1 cellular context compared by ENCODE assay signal in the genomic region with DNA sequence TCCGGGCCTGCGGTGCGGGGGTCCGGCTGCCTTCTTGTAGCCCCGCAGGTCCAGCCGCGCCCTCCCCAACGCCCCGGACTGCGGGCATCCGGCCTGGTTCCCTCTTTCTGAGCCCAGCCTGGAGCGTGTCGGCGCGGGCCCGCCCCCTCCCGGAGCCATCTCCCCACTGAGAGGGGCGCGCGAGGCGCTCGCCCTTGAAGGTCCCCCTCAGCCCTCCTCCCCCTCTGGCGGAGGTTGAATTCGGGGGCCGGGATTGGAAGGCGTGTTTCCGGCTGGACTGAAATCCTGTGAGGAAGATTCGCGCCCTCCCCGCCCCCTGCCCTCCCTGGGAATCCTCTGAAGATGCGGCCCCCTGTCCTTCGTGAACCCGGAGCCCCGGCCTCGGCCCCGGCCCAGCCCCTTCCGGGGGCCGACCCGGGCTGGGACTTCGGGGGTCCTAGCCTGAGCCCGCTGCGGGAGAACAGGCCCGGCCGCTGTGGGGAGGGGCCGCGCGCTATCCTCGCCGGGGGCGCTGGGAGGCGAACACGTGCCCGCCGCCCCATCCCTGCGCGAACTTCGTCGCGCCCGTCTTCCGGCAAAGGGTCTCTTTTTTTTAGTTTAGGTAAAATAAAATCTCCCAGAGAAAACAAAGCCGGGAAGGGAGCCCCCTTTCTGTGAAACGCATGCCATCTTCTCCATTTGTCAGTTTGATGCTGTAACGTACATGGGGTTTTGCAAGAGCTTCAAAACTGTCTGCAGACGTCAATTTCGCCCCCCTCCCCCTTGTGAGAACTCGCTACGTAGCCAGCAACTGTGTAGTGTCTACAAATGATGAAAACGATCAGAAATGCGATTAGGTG.
A peak's percentile ranks its signal among the peaks of the same experiment; 100 is the strongest.
TF ChIP-seq lines count a peak whose summit lies in the region.

No MANE protein-coding gene starts in this region.

TF ChIP-seq in GM12878, 131 proteins besides CTCF, POLR2A, EP300 and RAD21 (continued from another document and continues in another):
- TF ChIP-seq PML (IDR thresholded peaks at IDR 0.05; ENCODE audit: low read length) (no peak; the same call in 1 of the 2 replicates), ZNF384 (IDR thresholded peaks at IDR 0.05; ENCODE audit: borderline replicate concordance, low read depth, low read length) (no peak; the same call in 1 of the 2 replicates), SMAD1 (IDR thresholded peaks at IDR 0.05; ENCODE audit: low read depth, partially characterized antibody) (no peak), STAT3 (IDR thresholded peaks at IDR 0.05; ENCODE audit: low read depth, low read length) (no peak), TBL1XR1 (IDR thresholded peaks at IDR 0.05; ENCODE audit: low read depth, low read length) (no peak), TCF3 (IDR thresholded peaks at IDR 0.05; ENCODE audit: borderline replicate concordance, insufficient read depth, low read depth, low read length) (no peak), NR2C2 (IDR thresholded peaks at IDR 0.05; ENCODE audit: borderline replicate concordance, control insufficient read depth, insufficient read length, low read depth) (no peak), CHD4 (IDR thresholded peaks at IDR 0.05) (no peak), NR2F1 (conservative IDR thresholded peaks at IDR 0.05) (peak; percentile 52; the same call in 1 of the 2 replicates), BRCA1 (IDR thresholded peaks at IDR 0.05; ENCODE audit: low read depth, low read length) (no peak), WRNIP1 (IDR thresholded peaks at IDR 0.05; ENCODE audit: borderline replicate concordance, low read depth, low read length) (no peak), NFXL1 (IDR thresholded peaks at IDR 0.05; ENCODE audit: borderline replicate concordance) (no peak), PAX8 (IDR thresholded peaks at IDR 0.05) (no peak), SP1 (IDR thresholded peaks at IDR 0.05; ENCODE audit: low read depth, low read length) (no peak), POU2F2 (IDR thresholded peaks at IDR 0.05; ENCODE audit: borderline replicate concordance, low read depth, low read length) (no peak), SIX5 (IDR thresholded peaks at IDR 0.05; ENCODE audit: low read depth, low read length, severe bottlenecking) (no peak), IKZF1 (conservative IDR thresholded peaks at IDR 0.05) (peak; percentile 80), RUNX3 (IDR thresholded peaks at IDR 0.05; ENCODE audit: low read length) (0 out of 2 replicates have a peak, but pooled peaks have one; percentile 5), GABPA (IDR thresholded peaks at IDR 0.05; ENCODE audit: low read depth) (no peak), BCL11A (IDR thresholded peaks at IDR 0.05; ENCODE audit: low read depth, low read length) (no peak), IRF4 (IDR thresholded peaks at IDR 0.05; ENCODE audit: low read depth, low read length) (no peak), ZNF274 (IDR thresholded peaks at IDR 0.05; ENCODE audit: insufficient read depth, insufficient read length) (no peak), JUNB (IDR thresholded peaks at IDR 0.05) (no peak)
- TF ChIP-seq, protein P1, sequence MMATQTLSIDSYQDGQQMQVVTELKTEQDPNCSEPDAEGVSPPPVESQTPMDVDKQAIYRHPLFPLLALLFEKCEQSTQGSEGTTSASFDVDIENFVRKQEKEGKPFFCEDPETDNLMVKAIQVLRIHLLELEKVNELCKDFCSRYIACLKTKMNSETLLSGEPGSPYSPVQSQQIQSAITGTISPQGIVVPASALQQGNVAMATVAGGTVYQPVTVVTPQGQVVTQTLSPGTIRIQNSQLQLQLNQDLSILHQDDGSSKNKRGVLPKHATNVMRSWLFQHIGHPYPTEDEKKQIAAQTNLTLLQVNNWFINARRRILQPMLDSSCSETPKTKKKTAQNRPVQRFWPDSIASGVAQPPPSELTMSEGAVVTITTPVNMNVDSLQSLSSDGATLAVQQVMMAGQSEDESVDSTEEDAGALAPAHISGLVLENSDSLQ (IDR thresholded peaks at IDR 0.05) = peak; percentile 65
- TF ChIP-seq, protein P2, sequence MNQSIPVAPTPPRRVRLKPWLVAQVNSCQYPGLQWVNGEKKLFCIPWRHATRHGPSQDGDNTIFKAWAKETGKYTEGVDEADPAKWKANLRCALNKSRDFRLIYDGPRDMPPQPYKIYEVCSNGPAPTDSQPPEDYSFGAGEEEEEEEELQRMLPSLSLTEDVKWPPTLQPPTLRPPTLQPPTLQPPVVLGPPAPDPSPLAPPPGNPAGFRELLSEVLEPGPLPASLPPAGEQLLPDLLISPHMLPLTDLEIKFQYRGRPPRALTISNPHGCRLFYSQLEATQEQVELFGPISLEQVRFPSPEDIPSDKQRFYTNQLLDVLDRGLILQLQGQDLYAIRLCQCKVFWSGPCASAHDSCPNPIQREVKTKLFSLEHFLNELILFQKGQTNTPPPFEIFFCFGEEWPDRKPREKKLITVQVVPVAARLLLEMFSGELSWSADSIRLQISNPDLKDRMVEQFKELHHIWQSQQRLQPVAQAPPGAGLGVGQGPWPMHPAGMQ (IDR thresholded peaks at IDR 0.05; ENCODE audit: borderline replicate concordance) = no peak
- TF ChIP-seq, protein P3, sequence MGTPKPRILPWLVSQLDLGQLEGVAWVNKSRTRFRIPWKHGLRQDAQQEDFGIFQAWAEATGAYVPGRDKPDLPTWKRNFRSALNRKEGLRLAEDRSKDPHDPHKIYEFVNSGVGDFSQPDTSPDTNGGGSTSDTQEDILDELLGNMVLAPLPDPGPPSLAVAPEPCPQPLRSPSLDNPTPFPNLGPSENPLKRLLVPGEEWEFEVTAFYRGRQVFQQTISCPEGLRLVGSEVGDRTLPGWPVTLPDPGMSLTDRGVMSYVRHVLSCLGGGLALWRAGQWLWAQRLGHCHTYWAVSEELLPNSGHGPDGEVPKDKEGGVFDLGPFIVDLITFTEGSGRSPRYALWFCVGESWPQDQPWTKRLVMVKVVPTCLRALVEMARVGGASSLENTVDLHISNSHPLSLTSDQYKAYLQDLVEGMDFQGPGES (IDR thresholded peaks at IDR 0.05) = no peak
- TF ChIP-seq, protein P4, sequence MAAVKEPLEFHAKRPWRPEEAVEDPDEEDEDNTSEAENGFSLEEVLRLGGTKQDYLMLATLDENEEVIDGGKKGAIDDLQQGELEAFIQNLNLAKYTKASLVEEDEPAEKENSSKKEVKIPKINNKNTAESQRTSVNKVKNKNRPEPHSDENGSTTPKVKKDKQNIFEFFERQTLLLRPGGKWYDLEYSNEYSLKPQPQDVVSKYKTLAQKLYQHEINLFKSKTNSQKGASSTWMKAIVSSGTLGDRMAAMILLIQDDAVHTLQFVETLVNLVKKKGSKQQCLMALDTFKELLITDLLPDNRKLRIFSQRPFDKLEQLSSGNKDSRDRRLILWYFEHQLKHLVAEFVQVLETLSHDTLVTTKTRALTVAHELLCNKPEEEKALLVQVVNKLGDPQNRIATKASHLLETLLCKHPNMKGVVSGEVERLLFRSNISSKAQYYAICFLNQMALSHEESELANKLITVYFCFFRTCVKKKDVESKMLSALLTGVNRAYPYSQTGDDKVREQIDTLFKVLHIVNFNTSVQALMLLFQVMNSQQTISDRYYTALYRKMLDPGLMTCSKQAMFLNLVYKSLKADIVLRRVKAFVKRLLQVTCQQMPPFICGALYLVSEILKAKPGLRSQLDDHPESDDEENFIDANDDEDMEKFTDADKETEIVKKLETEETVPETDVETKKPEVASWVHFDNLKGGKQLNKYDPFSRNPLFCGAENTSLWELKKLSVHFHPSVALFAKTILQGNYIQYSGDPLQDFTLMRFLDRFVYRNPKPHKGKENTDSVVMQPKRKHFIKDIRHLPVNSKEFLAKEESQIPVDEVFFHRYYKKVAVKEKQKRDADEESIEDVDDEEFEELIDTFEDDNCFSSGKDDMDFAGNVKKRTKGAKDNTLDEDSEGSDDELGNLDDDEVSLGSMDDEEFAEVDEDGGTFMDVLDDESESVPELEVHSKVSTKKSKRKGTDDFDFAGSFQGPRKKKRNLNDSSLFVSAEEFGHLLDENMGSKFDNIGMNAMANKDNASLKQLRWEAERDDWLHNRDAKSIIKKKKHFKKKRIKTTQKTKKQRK (IDR thresholded peaks at IDR 0.05; ENCODE audit: low read depth, low read length) = no peak
- TF ChIP-seq, protein P5, sequence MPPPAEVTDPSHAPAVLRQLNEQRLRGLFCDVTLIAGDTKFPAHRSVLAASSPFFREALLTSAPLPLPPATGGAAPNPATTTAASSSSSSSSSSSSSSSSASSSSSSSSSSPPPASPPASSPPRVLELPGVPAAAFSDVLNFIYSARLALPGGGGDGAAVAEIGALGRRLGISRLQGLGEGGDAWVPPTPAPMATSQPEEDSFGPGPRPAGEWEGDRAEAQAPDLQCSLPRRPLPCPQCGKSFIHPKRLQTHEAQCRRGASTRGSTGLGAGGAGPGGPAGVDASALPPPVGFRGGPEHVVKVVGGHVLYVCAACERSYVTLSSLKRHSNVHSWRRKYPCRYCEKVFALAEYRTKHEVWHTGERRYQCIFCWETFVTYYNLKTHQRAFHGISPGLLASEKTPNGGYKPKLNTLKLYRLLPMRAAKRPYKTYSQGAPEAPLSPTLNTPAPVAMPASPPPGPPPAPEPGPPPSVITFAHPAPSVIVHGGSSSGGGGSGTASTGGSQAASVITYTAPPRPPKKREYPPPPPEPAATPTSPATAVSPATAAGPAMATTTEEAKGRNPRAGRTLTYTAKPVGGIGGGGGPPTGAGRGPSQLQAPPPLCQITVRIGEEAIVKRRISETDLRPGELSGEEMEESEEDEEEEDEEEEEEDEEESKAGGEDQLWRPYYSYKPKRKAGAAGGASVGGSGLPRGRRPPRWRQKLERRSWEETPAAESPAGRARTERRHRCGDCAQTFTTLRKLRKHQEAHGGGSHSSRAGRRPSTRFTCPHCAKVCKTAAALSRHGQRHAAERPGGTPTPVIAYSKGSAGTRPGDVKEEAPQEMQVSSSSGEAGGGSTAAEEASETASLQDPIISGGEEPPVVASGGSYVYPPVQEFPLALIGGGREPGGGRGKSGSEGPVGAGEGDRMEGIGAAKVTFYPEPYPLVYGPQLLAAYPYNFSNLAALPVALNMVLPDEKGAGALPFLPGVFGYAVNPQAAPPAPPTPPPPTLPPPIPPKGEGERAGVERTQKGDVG (CRISPR knock-in tag; IDR thresholded peaks at IDR 0.05) = no peak
- TF ChIP-seq, protein P6, sequence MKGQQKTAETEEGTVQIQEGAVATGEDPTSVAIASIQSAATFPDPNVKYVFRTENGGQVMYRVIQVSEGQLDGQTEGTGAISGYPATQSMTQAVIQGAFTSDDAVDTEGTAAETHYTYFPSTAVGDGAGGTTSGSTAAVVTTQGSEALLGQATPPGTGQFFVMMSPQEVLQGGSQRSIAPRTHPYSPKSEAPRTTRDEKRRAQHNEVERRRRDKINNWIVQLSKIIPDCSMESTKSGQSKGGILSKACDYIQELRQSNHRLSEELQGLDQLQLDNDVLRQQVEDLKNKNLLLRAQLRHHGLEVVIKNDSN (IDR thresholded peaks at IDR 0.05; ENCODE audit: borderline replicate concordance, extremely low read length, insufficient read depth, low read depth, low read length) = no peak
- TF ChIP-seq, protein P7, sequence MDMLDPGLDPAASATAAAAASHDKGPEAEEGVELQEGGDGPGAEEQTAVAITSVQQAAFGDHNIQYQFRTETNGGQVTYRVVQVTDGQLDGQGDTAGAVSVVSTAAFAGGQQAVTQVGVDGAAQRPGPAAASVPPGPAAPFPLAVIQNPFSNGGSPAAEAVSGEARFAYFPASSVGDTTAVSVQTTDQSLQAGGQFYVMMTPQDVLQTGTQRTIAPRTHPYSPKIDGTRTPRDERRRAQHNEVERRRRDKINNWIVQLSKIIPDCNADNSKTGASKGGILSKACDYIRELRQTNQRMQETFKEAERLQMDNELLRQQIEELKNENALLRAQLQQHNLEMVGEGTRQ (IDR thresholded peaks at IDR 0.05; ENCODE audit: borderline replicate concordance, low read depth, low read length) = no peak
- TF ChIP-seq, protein P8, sequence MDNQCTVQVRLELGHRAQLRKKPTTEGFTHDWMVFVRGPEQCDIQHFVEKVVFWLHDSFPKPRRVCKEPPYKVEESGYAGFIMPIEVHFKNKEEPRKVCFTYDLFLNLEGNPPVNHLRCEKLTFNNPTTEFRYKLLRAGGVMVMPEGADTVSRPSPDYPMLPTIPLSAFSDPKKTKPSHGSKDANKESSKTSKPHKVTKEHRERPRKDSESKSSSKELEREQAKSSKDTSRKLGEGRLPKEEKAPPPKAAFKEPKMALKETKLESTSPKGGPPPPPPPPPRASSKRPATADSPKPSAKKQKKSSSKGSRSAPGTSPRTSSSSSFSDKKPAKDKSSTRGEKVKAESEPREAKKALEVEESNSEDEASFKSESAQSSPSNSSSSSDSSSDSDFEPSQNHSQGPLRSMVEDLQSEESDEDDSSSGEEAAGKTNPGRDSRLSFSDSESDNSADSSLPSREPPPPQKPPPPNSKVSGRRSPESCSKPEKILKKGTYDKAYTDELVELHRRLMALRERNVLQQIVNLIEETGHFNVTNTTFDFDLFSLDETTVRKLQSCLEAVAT (IDR thresholded peaks at IDR 0.05) = no peak
- TF ChIP-seq, protein P9, sequence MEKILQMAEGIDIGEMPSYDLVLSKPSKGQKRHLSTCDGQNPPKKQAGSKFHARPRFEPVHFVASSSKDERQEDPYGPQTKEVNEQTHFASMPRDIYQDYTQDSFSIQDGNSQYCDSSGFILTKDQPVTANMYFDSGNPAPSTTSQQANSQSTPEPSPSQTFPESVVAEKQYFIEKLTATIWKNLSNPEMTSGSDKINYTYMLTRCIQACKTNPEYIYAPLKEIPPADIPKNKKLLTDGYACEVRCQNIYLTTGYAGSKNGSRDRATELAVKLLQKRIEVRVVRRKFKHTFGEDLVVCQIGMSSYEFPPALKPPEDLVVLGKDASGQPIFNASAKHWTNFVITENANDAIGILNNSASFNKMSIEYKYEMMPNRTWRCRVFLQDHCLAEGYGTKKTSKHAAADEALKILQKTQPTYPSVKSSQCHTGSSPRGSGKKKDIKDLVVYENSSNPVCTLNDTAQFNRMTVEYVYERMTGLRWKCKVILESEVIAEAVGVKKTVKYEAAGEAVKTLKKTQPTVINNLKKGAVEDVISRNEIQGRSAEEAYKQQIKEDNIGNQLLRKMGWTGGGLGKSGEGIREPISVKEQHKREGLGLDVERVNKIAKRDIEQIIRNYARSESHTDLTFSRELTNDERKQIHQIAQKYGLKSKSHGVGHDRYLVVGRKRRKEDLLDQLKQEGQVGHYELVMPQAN (conservative IDR thresholded peaks at IDR 0.05) = peak; percentile 80; the same call in 1 of the 2 replicates
- TF ChIP-seq, protein P10, sequence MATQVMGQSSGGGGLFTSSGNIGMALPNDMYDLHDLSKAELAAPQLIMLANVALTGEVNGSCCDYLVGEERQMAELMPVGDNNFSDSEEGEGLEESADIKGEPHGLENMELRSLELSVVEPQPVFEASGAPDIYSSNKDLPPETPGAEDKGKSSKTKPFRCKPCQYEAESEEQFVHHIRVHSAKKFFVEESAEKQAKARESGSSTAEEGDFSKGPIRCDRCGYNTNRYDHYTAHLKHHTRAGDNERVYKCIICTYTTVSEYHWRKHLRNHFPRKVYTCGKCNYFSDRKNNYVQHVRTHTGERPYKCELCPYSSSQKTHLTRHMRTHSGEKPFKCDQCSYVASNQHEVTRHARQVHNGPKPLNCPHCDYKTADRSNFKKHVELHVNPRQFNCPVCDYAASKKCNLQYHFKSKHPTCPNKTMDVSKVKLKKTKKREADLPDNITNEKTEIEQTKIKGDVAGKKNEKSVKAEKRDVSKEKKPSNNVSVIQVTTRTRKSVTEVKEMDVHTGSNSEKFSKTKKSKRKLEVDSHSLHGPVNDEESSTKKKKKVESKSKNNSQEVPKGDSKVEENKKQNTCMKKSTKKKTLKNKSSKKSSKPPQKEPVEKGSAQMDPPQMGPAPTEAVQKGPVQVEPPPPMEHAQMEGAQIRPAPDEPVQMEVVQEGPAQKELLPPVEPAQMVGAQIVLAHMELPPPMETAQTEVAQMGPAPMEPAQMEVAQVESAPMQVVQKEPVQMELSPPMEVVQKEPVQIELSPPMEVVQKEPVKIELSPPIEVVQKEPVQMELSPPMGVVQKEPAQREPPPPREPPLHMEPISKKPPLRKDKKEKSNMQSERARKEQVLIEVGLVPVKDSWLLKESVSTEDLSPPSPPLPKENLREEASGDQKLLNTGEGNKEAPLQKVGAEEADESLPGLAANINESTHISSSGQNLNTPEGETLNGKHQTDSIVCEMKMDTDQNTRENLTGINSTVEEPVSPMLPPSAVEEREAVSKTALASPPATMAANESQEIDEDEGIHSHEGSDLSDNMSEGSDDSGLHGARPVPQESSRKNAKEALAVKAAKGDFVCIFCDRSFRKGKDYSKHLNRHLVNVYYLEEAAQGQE (IDR thresholded peaks at IDR 0.05; ENCODE audit: low read depth, low read length) = no peak
